Comparison of ENCODE assay signal across 15 cellular contexts in the genomic region with DNA sequence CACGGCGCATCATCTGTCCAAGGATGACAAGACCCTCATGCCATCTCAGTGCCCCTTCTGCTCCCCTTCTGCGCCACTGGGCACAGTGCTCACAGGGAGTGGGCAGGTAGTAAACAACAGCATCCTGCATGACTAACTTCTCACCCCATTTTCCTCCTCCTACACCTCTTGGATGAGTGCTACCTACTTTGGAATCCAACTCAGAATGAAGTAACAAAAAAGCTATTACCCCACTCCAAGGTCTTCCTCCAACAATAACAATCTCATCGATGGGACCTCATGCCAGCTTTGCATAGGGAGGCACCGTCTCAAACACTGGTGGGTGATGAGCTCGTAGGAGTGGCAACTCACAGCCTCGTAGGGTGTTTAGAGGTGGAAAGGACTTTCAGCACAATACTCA.
DNase-seq lines count a peak whose midpoint lies in the region; ATAC-seq and TF ChIP-seq lines count a peak whose summit lies in the region.
"Had no signal": no experiment of that assay in that cellular context is flagged by ENCODE, and none has a peak within 500 bp of the region (broad histone marks: within the 10 kb centered on the region; RNA-seq: fewer than 3 reads in every experiment).

No MANE protein-coding gene starts in this region.

- H3K79me1 ChIP-seq in neuronal stem cell (ENCODE audit: low read depth, low read length), result no peaks in the 10 kb centered on the region

- H2BK12ac ChIP-seq in neuronal stem cell (ENCODE audit: low read length), result no peak overlapping the region

- POLR2A ChIA-PET in HEK293 (lab: Yijun Ruan, JAX), result no interaction called here

- H3K4me3 ChIP-seq in HEK293 (ENCODE audit: low read depth, low read length), result no peak overlapping the region
- no peak overlapping the region for H3K4me3 ChIP-seq in neuronal stem cell (ENCODE audit: low read length in 2 of 2)
- no peak overlapping the region for H3K4me3 ChIP-seq in lower leg skin (ENCODE audit: low read depth, poor library complexity, severe bottlenecking)
- H3K4me3 ChIP-seq: BLaER1, GM23338 had no signal

- CTCF ChIA-PET in HEK293 (lab: Yijun Ruan, JAX), result interaction anchor here (1.0 kb wide), 1 partner anchor 16 kb away, joined by 3 read pairs; no protein-coding TSS in a partner anchor

- H3K4me2 ChIP-seq in neuronal stem cell (ENCODE audit: insufficient read depth, low read length, poor library complexity, severe bottlenecking), result no peak overlapping the region
- H3K4me2 ChIP-seq: BLaER1, GM23338 had no signal

- TF ChIP-seq CTCF in HEK293 (tag by site-specific recombination; IDR thresholded peaks at IDR 0.05) (no peak), lower leg skin (IDR thresholded peaks at IDR 0.05) (no peak)

- H3K4me1 ChIP-seq in HEK293 (ENCODE audit: control insufficient read depth, insufficient read depth, low read length) (no peaks in the 10 kb centered on the region), neuronal stem cell (ENCODE audit: control insufficient read depth in 2 of 2, insufficient read depth in 1 of 2, low read depth in 1 of 2, low read length in 2 of 2) (peaks cover 0 to 10% of the 10 kb centered on the region in 2 donors)
- H3K4me1 ChIP-seq: Caco-2 had no signal

- no CpG with 5 or more reads among the region's 7 CpGs for WGBS in neuronal stem cell (ENCODE audit: extremely low coverage in 2 of 2, insufficient read length in 2 of 2, insufficient replicate concordance in 1 of 2), 2 donors
- WGBS in lower leg skin, 2 donors, result 66 to 87% methylated on average over 7 of the region's 7 CpGs

- no peak overlapping the region for H3K14ac ChIP-seq in neuronal stem cell (ENCODE audit: low read length)

- DNase-seq in neuronal stem cell (ENCODE audit: low spot score) (no peak), superior temporal gyrus (ENCODE audit: extremely low spot score) (peak; percentile 11), lower leg skin (ENCODE audit: low spot score in 2 of 2) (no peak), amygdala (lab: John Stamatoyannopoulos, UW) (no peak)
- DNase-seq: Caco-2; CD4-positive, CD25-positive, alpha-beta regulatory T cell; CD8-positive, alpha-beta T cell; DMS153; DND-41; H9 had no signal

- H3K36me3 ChIP-seq in HEK293 (ENCODE audit: control insufficient read depth in 2 of 2, insufficient read depth in 1 of 2, low read length in 2 of 2) (no peaks in the 10 kb centered on the region), neuronal stem cell (replicated peaks in 1 of 2; ENCODE audit: control insufficient read depth in 2 of 2, insufficient read depth in 2 of 2, low read length in 2 of 2) (no peaks in the 10 kb centered on the region)

- no peaks in the 10 kb centered on the region for H3K9me3 ChIP-seq in HEK293 (ENCODE audit: control insufficient read depth, insufficient read depth, low read depth, low read length)
- no peaks in the 10 kb centered on the region for H3K9me3 ChIP-seq in neuronal stem cell (replicated peaks in 1 of 2; ENCODE audit: control insufficient read depth in 2 of 2, insufficient read depth in 1 of 2, low read depth in 1 of 2, low read length in 2 of 2)
- H3K9me3 ChIP-seq: Caco-2 had no signal

- no peak for TF ChIP-seq POLR2A in lower leg skin (IDR thresholded peaks at IDR 0.05)

- H3K18ac ChIP-seq in neuronal stem cell (ENCODE audit: low read length), result no peak overlapping the region

- no peak overlapping the region for H3K9ac ChIP-seq in neuronal stem cell (ENCODE audit: low read depth, low read length, poor library complexity)
- H3K9ac ChIP-seq: BLaER1 had no signal

- no peak overlapping the region for H2BK15ac ChIP-seq in neuronal stem cell (ENCODE audit: low read length)

- H2AK5ac ChIP-seq in neuronal stem cell (ENCODE audit: low read depth, low read length), result peak overlapping the region; percentile 47

- H2BK5ac ChIP-seq in neuronal stem cell (ENCODE audit: low read length), result no peak overlapping the region

- intact Hi-C loops in lower leg skin (cut with DNase I; ENCODE audit: low total_unique reads), result no loop called here

- no peak overlapping the region for H3K4ac ChIP-seq in neuronal stem cell (ENCODE audit: low read length)

- H4K91ac ChIP-seq in neuronal stem cell (ENCODE audit: low read depth, low read length, poor library complexity), result no peak overlapping the region

- no peaks in the 10 kb centered on the region for H3K27me3 ChIP-seq in neuronal stem cell (ENCODE audit: control insufficient read depth in 3 of 3, insufficient read depth in 3 of 3, low read depth in 1 of 3, low read length in 3 of 3)
- H3K27me3 ChIP-seq: BLaER1 had no signal

- H4K8ac ChIP-seq in neuronal stem cell (ENCODE audit: low read depth, low read length), result no peak overlapping the region

- no peak for ATAC-seq in HG02642 (IDR thresholded peaks at IDR 0.05; ENCODE audit: poor library complexity, unreplicated experiment)
- ATAC-seq: CD8-positive, alpha-beta T cell; GM23338 had no signal

- no peak overlapping the region for H2AFZ ChIP-seq in neuronal stem cell (ENCODE audit: low read length)
- H2AFZ ChIP-seq: GM23338 had no signal

- no peak overlapping the region for H2BK120ac ChIP-seq in neuronal stem cell (ENCODE audit: low read depth, low read length)

- H3K27ac ChIP-seq in HEK293 (ENCODE audit: extremely low read depth, low read depth, low read length) (no peak overlapping the region), neuronal stem cell (replicated peaks; ENCODE audit: low read length) (no peak overlapping the region)
- H3K27ac ChIP-seq: BLaER1, C4-2B had no signal

- no peak overlapping the region for H3K23ac ChIP-seq in neuronal stem cell (ENCODE audit: low read depth, low read length, poor library complexity)

TF ChIP-seq in HEK293, 187 proteins besides CTCF, POLR2A, EP300 and RAD21:
- TF ChIP-seq, protein P1, sequence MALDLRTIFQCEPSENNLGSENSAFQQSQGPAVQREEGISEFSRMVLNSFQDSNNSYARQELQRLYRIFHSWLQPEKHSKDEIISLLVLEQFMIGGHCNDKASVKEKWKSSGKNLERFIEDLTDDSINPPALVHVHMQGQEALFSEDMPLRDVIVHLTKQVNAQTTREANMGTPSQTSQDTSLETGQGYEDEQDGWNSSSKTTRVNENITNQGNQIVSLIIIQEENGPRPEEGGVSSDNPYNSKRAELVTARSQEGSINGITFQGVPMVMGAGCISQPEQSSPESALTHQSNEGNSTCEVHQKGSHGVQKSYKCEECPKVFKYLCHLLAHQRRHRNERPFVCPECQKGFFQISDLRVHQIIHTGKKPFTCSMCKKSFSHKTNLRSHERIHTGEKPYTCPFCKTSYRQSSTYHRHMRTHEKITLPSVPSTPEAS (tag by site-specific recombination; IDR thresholded peaks at IDR 0.05), result no peak
- TF ChIP-seq ZFHX2 (tag by site-specific recombination; conservative IDR thresholded peaks at IDR 0.05), result peak; percentile 80
- TF ChIP-seq EGR2 (tag by site-specific recombination; IDR thresholded peaks at IDR 0.05; ENCODE audit: low read depth), result peak; percentile 65; the same call in 1 of the 2 replicates
